Comparison of ENCODE assay signal across 29 cellular contexts in the genomic region with DNA sequence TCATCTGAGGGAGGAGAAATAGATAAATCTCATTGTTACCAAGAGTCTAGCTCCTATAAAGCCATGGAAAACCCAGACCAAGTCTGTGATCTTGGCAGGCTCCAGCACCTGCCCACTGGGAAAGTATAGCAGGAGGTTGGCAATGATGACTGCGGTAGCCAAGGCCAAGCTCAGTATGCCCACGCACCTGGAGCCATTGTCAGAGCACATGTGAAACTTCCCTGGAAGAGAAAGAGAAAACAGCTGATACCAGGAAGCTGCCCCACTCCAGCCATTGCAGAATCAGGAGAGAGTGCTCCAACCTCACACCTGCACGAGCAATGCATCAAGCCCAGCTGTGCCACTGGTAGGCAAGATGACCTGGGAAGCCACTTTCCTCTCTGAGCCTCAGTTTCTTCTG.
"Had no signal": no experiment of that assay in that cellular context is flagged by ENCODE, and none has a peak within 500 bp of the region (broad histone marks: within the 10 kb centered on the region; RNA-seq: fewer than 3 reads in every experiment).

No MANE protein-coding gene starts in this region.

- H3K9me3 ChIP-seq: pancreas, prostate gland, thoracic aorta had no signal

- H3K4me3 ChIP-seq: heart left ventricle, pancreas, prostate gland, skin epidermis, thoracic aorta had no signal

- DNase-seq: activated CD4-positive, alpha-beta memory T cell treated with anti-CD3 and anti-CD28 coated beads, Interleukin-2, amount 10 ng/mL, durations not matched to agents 7 days and 5 days; activated CD4-positive, alpha-beta T cell treated with anti-CD3 and anti-CD28 coated beads for 1 hour; activated CD4-positive, alpha-beta T cell treated with anti-CD3 and anti-CD28 coated beads, Interleukin-2, amount 10 ng/mL, durations not matched to agents 7 days and 5 days; activated CD8-positive, alpha-beta memory T cell treated with anti-CD3 and anti-CD28 coated beads, Interleukin-2, amount 50 U/mL, for 48 hours; activated gamma-delta T cell treated with Interleukin-2 at 50 U/mL for 16 hours; activated naive CD4-positive, alpha-beta T cell treated with anti-CD3 and anti-CD28 coated beads, Interleukin-2, amount 50 U/mL, for 16 hours; activated T-cell treated with anti-CD3 and anti-CD28 coated beads, Interleukin-2, amount 50 U/mL, for 24 hours; amniotic stem cell; caudate nucleus; endodermal cell; foreskin keratinocyte; heart left ventricle; hypothalamus; immature natural killer cell; kidney; naive thymus-derived CD8-positive, alpha-beta T cell; nucleus accumbens; retina; stimulated activated CD4-positive, alpha-beta T cell treated with anti-CD3 and anti-CD28 coated beads, Interleukin-12 subunit alpha, Interleukin-12 subunit beta, amount 100 ng/mL, for 4 hours; stimulated activated CD4-positive, alpha-beta T cell treated with anti-CD3 and anti-CD28 coated beads, Interleukin-4, amount 100 ng/mL, for 24 hours; trophoblast cell had no signal

- ATAC-seq: esophagus mucosa; foreskin keratinocyte; heart left ventricle; naive thymus-derived CD8-positive, alpha-beta T cell; sciatic nerve; stimulated activated effector memory CD8-positive, alpha-beta T cell treated with anti-CD3 and anti-CD28 coated beads, Interleukin-12 subunit alpha, Interleukin-12 subunit beta, amount 100 ng/mL, for 72 hours; WTC11 had no signal

- H3K27me3 ChIP-seq: heart left ventricle, pancreas had no signal

- H3K4me1 ChIP-seq: foreskin keratinocyte, heart left ventricle, pancreas, prostate gland had no signal

- H3K27ac ChIP-seq: foreskin keratinocyte, heart left ventricle, pancreas, prostate gland, skin epidermis, thoracic aorta had no signal

- H3K36me3 ChIP-seq: heart left ventricle, pancreas, prostate gland, thoracic aorta had no signal
